In genomic region chr20:32472581-32473207, GRCh38 we compare ENCODE assay signal across 10 cellular contexts.
DNase-seq lines count a peak whose midpoint lies in the region; ATAC-seq, FAIRE-seq and TF ChIP-seq lines count a peak whose summit lies in the region.
"Had no signal": no experiment of that assay in that cellular context is flagged by ENCODE, and none has a peak within 500 bp of the region (broad histone marks: within the 10 kb centered on the region; RNA-seq: fewer than 3 reads in every experiment).

No MANE protein-coding gene starts in this region.

- H3K27ac ChIP-seq in BLaER1 = peak overlapping the region; percentile 43
- H3K27ac ChIP-seq in kidney (ENCODE audit: low read depth in 2 of 2, low read length in 2 of 2) = peak overlapping the region; percentile 92 to 93
- peak overlapping the region; percentile 91 for H3K27ac ChIP-seq in rectal smooth muscle tissue (ENCODE audit: low read depth, low read length)

- H3K9ac ChIP-seq in BLaER1 (peak overlapping the region; percentile 25; the same call in 1 of the 2 replicates), kidney (ENCODE audit: low read length in 2 of 2) (peak overlapping the region in 1 of 2 donors; percentile 44), rectal smooth muscle tissue (ENCODE audit: low read length) (peak overlapping the region; percentile 35)

- no peak for FAIRE-seq in kidney (lab: Jason Lieb, UNC)
- FAIRE-seq in GM12892 (lab: Jason Lieb, UNC) = no peak

- peaks cover 98% of the 10 kb centered on the region for H3K4me1 ChIP-seq in BLaER1
- H3K4me1 ChIP-seq in kidney (ENCODE audit: control insufficient read depth in 1 of 2, insufficient read depth in 1 of 2, low read depth in 1 of 2, low read length in 2 of 2) = peaks cover 46 to 74% of the 10 kb centered on the region in 2 donors
- peaks cover 62% of the 10 kb centered on the region for H3K4me1 ChIP-seq in rectal smooth muscle tissue (ENCODE audit: control insufficient read depth, insufficient read depth, low read length)

- ATAC-seq in GM21381 (IDR thresholded peaks at IDR 0.05; ENCODE audit: unreplicated experiment) = no peak
- ATAC-seq: sciatic nerve had no signal

- intact Hi-C loops in kidney (cut with DNase I) = no loop called here

- peaks cover 96% of the 10 kb centered on the region for H4K20me1 ChIP-seq in BLaER1

- H3K27me3 ChIP-seq in BLaER1 (no peaks in the 10 kb centered on the region), rectal smooth muscle tissue (ENCODE audit: control insufficient read depth, insufficient read depth, low read length) (no peaks in the 10 kb centered on the region)

- no peak for DNase-seq in astrocyte of the cerebellum (ENCODE audit: low read depth)
- no peak for DNase-seq in kidney
- DNase-seq in ecto neural progenitor cell (ENCODE audit: low spot score) = no peak
- no peak for DNase-seq in GM12892 (ENCODE audit: insufficient read length)
- DNase-seq in SKM-1 treated with dmso at 0.1 percent for 144 hours (lab: John Stamatoyannopoulos, UW; ENCODE audit: unreplicated experiment) = no peak
- DNase-seq: activated CD8-positive, alpha-beta memory T cell treated with anti-CD3 and anti-CD28 coated beads, Interleukin-2, amount 50 U/mL, for 48 hours had no signal

- H3K9me3 ChIP-seq in BLaER1 (no peaks in the 10 kb centered on the region), kidney (ENCODE audit: control insufficient read depth in 1 of 2, low read length in 2 of 2) (no peaks in the 10 kb centered on the region)

- H3K4me3 ChIP-seq in BLaER1 = no peak overlapping the region
- H3K4me3 ChIP-seq in astrocyte of the cerebellum (ENCODE audit: low read depth, low read length) = peak overlapping the region; percentile 38
- H3K4me3 ChIP-seq in kidney (ENCODE audit: low read length in 2 of 2) = peak overlapping the region in 1 of 2 donors; percentile 53
- H3K4me3 ChIP-seq in rectal smooth muscle tissue (ENCODE audit: low read length) = peak overlapping the region; percentile 68

- no peak for TF ChIP-seq POLR2A in GM12892 (IDR thresholded peaks at IDR 0.05; ENCODE audit: low read depth, low read length)

- in situ Hi-C loops in astrocyte of the cerebellum (cut with HindIII; ENCODE audit: low sequenced_read_pairs) = no loop called here

- TF ChIP-seq CTCF in astrocyte of the cerebellum (IDR thresholded peaks at IDR 0.05; ENCODE audit: low read depth, low read length, missing control alignments) = no peak
- TF ChIP-seq CTCF in kidney (IDR thresholded peaks at IDR 0.05; ENCODE audit: borderline replicate concordance, extremely low read depth, insufficient read depth) = no peak

- H3K4me2 ChIP-seq in BLaER1 = no peak overlapping the region

- peaks cover 48% of the 10 kb centered on the region for H3K36me3 ChIP-seq in BLaER1
- H3K36me3 ChIP-seq in kidney (ENCODE audit: control insufficient read depth in 1 of 2, insufficient read depth in 2 of 2, low read length in 2 of 2) = peaks cover 2 to 4% of the 10 kb centered on the region in 2 donors
- H3K36me3 ChIP-seq in rectal smooth muscle tissue (ENCODE audit: control insufficient read depth, insufficient read depth, low read length) = peaks cover 5% of the 10 kb centered on the region
